Comparison of ENCODE assay signal across 6 cellular contexts in genomic region chr2:23138686-23139085, GRCh38.
"Had no signal": no experiment of that assay in that cellular context is flagged by ENCODE, and none has a peak within 500 bp of the region (broad histone marks: within the 10 kb centered on the region; RNA-seq: fewer than 3 reads in every experiment).

No MANE protein-coding gene starts in this region.

- H3K4me1 Mint-ChIP-seq: IgD-negative memory B cell had no signal

- H3K4me3 Mint-ChIP-seq: IgD-negative memory B cell had no signal

- H3K4me3 ChIP-seq: K562 had no signal

- H3K27ac ChIP-seq: HL-60 had no signal

- ATAC-seq: HepG2, K562 had no signal

- DNase-seq: IMR-90, KBM-7 had no signal

- H3K36me3 Mint-ChIP-seq: IgD-negative memory B cell had no signal

- H3K27me3 Mint-ChIP-seq: IgD-negative memory B cell had no signal

- H3K27ac Mint-ChIP-seq: IgD-negative memory B cell had no signal
